Comparison of ENCODE assay signal across 2 cellular contexts in the genomic region with DNA sequence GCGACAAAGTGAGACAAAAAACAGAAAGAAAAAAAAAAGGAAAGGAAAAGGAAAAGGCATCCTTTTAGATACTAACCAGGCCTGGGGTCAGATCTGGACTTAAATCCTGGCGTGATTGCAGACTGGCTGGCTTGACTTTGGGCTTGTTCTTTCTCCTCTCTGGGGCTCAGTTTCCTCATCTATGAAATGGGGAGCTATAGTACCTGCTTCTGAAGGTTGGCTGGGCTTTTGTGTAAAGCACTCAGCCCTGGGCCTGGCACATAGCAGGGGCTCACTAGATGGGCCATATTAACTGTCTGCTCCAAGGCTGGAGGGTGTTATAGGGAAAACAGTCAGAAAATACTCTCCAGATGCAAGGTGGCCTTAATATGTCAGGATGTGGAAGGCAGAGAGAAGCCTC.
TF ChIP-seq lines count a peak whose summit lies in the region.

No MANE protein-coding gene starts in this region.

TF ChIP-seq in GM23338, 12 proteins besides CTCF, POLR2A, EP300 and RAD21:
- TF ChIP-seq, protein P1, sequence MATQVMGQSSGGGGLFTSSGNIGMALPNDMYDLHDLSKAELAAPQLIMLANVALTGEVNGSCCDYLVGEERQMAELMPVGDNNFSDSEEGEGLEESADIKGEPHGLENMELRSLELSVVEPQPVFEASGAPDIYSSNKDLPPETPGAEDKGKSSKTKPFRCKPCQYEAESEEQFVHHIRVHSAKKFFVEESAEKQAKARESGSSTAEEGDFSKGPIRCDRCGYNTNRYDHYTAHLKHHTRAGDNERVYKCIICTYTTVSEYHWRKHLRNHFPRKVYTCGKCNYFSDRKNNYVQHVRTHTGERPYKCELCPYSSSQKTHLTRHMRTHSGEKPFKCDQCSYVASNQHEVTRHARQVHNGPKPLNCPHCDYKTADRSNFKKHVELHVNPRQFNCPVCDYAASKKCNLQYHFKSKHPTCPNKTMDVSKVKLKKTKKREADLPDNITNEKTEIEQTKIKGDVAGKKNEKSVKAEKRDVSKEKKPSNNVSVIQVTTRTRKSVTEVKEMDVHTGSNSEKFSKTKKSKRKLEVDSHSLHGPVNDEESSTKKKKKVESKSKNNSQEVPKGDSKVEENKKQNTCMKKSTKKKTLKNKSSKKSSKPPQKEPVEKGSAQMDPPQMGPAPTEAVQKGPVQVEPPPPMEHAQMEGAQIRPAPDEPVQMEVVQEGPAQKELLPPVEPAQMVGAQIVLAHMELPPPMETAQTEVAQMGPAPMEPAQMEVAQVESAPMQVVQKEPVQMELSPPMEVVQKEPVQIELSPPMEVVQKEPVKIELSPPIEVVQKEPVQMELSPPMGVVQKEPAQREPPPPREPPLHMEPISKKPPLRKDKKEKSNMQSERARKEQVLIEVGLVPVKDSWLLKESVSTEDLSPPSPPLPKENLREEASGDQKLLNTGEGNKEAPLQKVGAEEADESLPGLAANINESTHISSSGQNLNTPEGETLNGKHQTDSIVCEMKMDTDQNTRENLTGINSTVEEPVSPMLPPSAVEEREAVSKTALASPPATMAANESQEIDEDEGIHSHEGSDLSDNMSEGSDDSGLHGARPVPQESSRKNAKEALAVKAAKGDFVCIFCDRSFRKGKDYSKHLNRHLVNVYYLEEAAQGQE (IDR thresholded peaks at IDR 0.05; ENCODE audit: unreplicated experiment): no peak
- TF ChIP-seq STAT1 (IDR thresholded peaks at IDR 0.05; ENCODE audit: unreplicated experiment): no peak

TF ChIP-seq in K562, 482 proteins besides CTCF, POLR2A, EP300 and RAD21:
- peak; percentile 52 for TF ChIP-seq RBM25 (IDR thresholded peaks at IDR 0.05; ENCODE audit: low read depth, low read length, severe bottlenecking)
- TF ChIP-seq, protein P2, sequence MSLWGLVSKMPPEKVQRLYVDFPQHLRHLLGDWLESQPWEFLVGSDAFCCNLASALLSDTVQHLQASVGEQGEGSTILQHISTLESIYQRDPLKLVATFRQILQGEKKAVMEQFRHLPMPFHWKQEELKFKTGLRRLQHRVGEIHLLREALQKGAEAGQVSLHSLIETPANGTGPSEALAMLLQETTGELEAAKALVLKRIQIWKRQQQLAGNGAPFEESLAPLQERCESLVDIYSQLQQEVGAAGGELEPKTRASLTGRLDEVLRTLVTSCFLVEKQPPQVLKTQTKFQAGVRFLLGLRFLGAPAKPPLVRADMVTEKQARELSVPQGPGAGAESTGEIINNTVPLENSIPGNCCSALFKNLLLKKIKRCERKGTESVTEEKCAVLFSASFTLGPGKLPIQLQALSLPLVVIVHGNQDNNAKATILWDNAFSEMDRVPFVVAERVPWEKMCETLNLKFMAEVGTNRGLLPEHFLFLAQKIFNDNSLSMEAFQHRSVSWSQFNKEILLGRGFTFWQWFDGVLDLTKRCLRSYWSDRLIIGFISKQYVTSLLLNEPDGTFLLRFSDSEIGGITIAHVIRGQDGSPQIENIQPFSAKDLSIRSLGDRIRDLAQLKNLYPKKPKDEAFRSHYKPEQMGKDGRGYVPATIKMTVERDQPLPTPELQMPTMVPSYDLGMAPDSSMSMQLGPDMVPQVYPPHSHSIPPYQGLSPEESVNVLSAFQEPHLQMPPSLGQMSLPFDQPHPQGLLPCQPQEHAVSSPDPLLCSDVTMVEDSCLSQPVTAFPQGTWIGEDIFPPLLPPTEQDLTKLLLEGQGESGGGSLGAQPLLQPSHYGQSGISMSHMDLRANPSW (CRISPR knock-in tag; IDR thresholded peaks at IDR 0.05): no peak
TF ChIP-seq in K562: peak in this region for 1.
